Comparison of ENCODE assay signal across 1 cellular context in genomic region chr12:69392146-69392928, GRCh38.
TF ChIP-seq lines count a peak whose summit lies in the region.

No MANE protein-coding gene starts in this region.

TF ChIP-seq in A549, 52 proteins besides CTCF, POLR2A, EP300 and RAD21 (continued from another document):
- TF ChIP-seq REST (IDR thresholded peaks at IDR 0.05) (no peak), ZSCAN20 (CRISPR knock-in tag; IDR thresholded peaks at IDR 0.05) (no peak), CHD4 (IDR thresholded peaks at IDR 0.05; ENCODE audit: borderline replicate concordance) (no peak), EHF (CRISPR knock-in tag; IDR thresholded peaks at IDR 0.05) (no peak), GATA3 (IDR thresholded peaks at IDR 0.05; ENCODE audit: borderline replicate concordance) (no peak), SMC3 (IDR thresholded peaks at IDR 0.05) (no peak), NPAS2 (CRISPR knock-in tag; IDR thresholded peaks at IDR 0.05; ENCODE audit: borderline replicate concordance) (no peak), ELK1 (IDR thresholded peaks at IDR 0.05; ENCODE audit: low read depth, low read length) (no peak)
